ENCODE assay signal across 30 cellular contexts in genomic region chr20:58497076-58497665, GRCh38. TPM values are rescaled to one million over a fixed set of nuclear protein-coding genes. Genes with fewer than 3 reads are reported as not detected.
"Had no signal": no experiment of that assay in that cellular context is flagged by ENCODE, and none has a peak within 500 bp of the region (broad histone marks: within the 10 kb centered on the region; RNA-seq: fewer than 3 reads in every experiment).

No MANE protein-coding gene starts in this region.

- FAIRE-seq: colon, endothelial cell of umbilical vein, small intestine had no signal

- DNase-seq: effector CD8-positive, alpha-beta T cell; foreskin keratinocyte; glutamatergic neuron; heart right ventricle; hippocampal formation; left cardiac atrium; left lung; mesenchymal stem cell; mucosa of descending colon; naive B cell; occipital lobe; ovary; posterior cingulate gyrus; right lobe of liver; small intestine; stimulated activated CD4-positive, alpha-beta T cell treated with anti-CD3 and anti-CD28 coated beads, Interleukin-15, amount 100 ng/mL, for 24 hours; stimulated activated CD4-positive, alpha-beta T cell treated with anti-CD3 and anti-CD28 coated beads, Interleukin-2, amount 100 ng/mL, for 48 hours; stimulated activated naive B cell treated with anti-CD40 and anti-IgM and Interleukin-4, amounts not matched to agents 10 μg/mL and 1 μg/mL and 100 μg/mL, for 72 hours; stimulated activated naive CD8-positive, alpha-beta T cell treated with anti-CD3 and anti-CD28 coated beads, Interleukin-15, amount 100 ng/mL, for 72 hours; transverse colon; upper lobe of right lung had no signal

- H3K27ac ChIP-seq: esophagus muscularis mucosa, foreskin keratinocyte, gastroesophageal sphincter, heart right ventricle, left lung, ovary, right lobe of liver, suprapubic skin, transverse colon, upper lobe of right lung, vagina had no signal

- H3K4me3 ChIP-seq: esophagus muscularis mucosa, gastroesophageal sphincter, heart right ventricle, left lung, mucosa of descending colon, ovary, right lobe of liver, suprapubic skin, transverse colon, upper lobe of right lung, vagina had no signal

- H3K9me3 ChIP-seq: mucosa of descending colon, ovary, right lobe of liver, transverse colon, upper lobe of right lung, vagina had no signal

- H3K27me3 ChIP-seq: esophagus muscularis mucosa, foreskin keratinocyte, gastroesophageal sphincter, heart right ventricle, left lung, ovary, right lobe of liver, suprapubic skin, transverse colon, upper lobe of right lung, vagina had no signal

- H3K36me3 ChIP-seq: esophagus muscularis mucosa, gastroesophageal sphincter, heart right ventricle, left lung, ovary, right lobe of liver, suprapubic skin, transverse colon, upper lobe of right lung, vagina had no signal

- ATAC-seq: foreskin keratinocyte; gastroesophageal sphincter; heart right ventricle; left cardiac atrium; left lung; mucosa of descending colon; right lobe of liver; stimulated activated naive B cell treated with anti-CD40 and anti-IgM and Interleukin-4, amounts not matched to agents 10 μg/mL and 1 μg/mL and 100 μg/mL, for 72 hours; stimulated activated naive CD8-positive, alpha-beta T cell treated with anti-CD3 and anti-CD28 coated beads, Interleukin-15, amount 100 ng/mL, for 72 hours; upper lobe of right lung had no signal

- H3K4me1 ChIP-seq: esophagus muscularis mucosa, foreskin keratinocyte, gastroesophageal sphincter, heart right ventricle, left lung, right lobe of liver, suprapubic skin, transverse colon, upper lobe of right lung, vagina had no signal

RNA-seq across cellular contexts. Expression of gene APCDD1L, which starts 18.0 kb away (rescaled TPM):
- total RNA-seq: lung microvascular endothelial cell; mesothelial cell of epicardium; natural killer cell treated with Interleukin-12 subunit alpha and Interleukin-12 subunit beta and Interleukin-15 and Interleukin-18, amount 100 ng/mL, for 72 hours; occipital lobe; upper lobe of right lung had no signal
